Comparison of ENCODE assay signal across 13 cellular contexts in the genomic region with DNA sequence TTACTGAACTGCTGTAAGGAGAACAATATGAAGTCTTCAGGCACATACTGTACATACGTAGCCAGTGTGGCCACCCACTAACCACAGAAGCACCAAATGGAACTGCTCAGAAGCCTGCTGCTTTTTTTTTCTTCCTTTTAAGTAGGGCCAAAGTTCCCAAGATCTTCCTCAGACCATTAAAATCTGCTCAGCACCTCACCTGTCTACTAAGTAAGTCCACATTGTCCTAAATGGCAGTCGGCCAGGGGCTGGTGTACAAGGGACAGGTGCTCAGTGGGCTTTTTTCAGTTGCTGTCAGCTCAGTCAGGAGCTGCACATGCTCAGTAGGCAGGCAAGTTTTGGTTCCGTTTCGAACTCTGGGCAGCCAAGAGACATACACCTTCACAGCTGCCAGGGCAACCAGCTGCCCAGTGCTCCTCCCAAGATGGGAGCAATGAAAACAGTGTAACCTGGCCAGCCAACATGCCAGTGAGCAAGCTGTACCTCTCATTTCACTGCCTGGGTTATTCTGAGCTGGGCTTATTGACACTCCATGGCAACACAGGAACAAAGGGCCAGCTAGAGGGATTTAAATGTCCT.
DNase-seq lines count a peak whose midpoint lies in the region; ATAC-seq and TF ChIP-seq lines count a peak whose summit lies in the region.
"Had no signal": no experiment of that assay in that cellular context is flagged by ENCODE, and none has a peak within 500 bp of the region (broad histone marks: within the 10 kb centered on the region; RNA-seq: fewer than 3 reads in every experiment).

No MANE protein-coding gene starts in this region.

- no peaks in the 10 kb centered on the region for H3K27me3 Mint-ChIP-seq in activated CD8-positive, alpha-beta T cell treated with anti-CD3 and anti-CD28 coated beads, Interleukin-2, amount 10 ng/mL, durations not matched to agents 7 days and 5 days (ENCODE audit: low read depth)
- H3K27me3 Mint-ChIP-seq: activated CD4-positive, alpha-beta T cell treated with anti-CD3 and anti-CD28 coated beads, Interleukin-2, amount 10 ng/mL, durations not matched to agents 7 days and 5 days; stimulated activated naive B cell treated with anti-CD40 and anti-IgM and Interleukin-4, amounts not matched to agents 10 μg/mL and 1 μg/mL and 100 μg/mL, for 72 hours had no signal

- ATAC-seq in activated CD8-positive, alpha-beta T cell treated with anti-CD3 and anti-CD28 coated beads, Interleukin-2, amount 10 ng/mL, durations not matched to agents 7 days and 5 days: peak; percentile 69
- peak; percentile 28 for ATAC-seq in left lung
- peak; percentile 61 for ATAC-seq in stimulated activated effector memory CD8-positive, alpha-beta T cell treated with anti-CD3 and anti-CD28 coated beads, Interleukin-12 subunit alpha, Interleukin-12 subunit beta, amount 100 ng/mL, for 72 hours
- ATAC-seq: Panc1 had no signal

- CTCF ChIA-PET in activated CD8-positive, alpha-beta T cell treated with anti-CD3 and anti-CD28 coated beads, Interleukin-2, amount 10 ng/mL, durations not matched to agents 7 days and 5 days (lab: Charles Lee): interaction anchor here (1.2 to 2.0 kb wide), 3 partner anchors 10 to 217 kb away, joined by 3 to 6 read pairs (median 4); no protein-coding TSS in a partner anchor

- H3K27ac ChIP-seq in left lung (no peak overlapping the region), spleen (no peak overlapping the region)
- H3K27ac ChIP-seq: 22Rv1, cardiac muscle cell had no signal

- no peak overlapping the region for H3K4me3 Mint-ChIP-seq in activated CD8-positive, alpha-beta T cell treated with anti-CD3 and anti-CD28 coated beads, Interleukin-2, amount 10 ng/mL, durations not matched to agents 7 days and 5 days
- H3K4me3 Mint-ChIP-seq in stimulated activated effector memory CD8-positive, alpha-beta T cell treated with anti-CD3 and anti-CD28 coated beads, Interleukin-12 subunit alpha, Interleukin-12 subunit beta, amount 100 ng/mL, for 72 hours: no peak overlapping the region
- H3K4me3 Mint-ChIP-seq: activated CD4-positive, alpha-beta T cell treated with anti-CD3 and anti-CD28 coated beads, Interleukin-2, amount 10 ng/mL, durations not matched to agents 7 days and 5 days; stimulated activated naive B cell treated with anti-CD40 and anti-IgM and Interleukin-4, amounts not matched to agents 10 μg/mL and 1 μg/mL and 100 μg/mL, for 72 hours had no signal

- H3K27ac Mint-ChIP-seq in activated CD8-positive, alpha-beta T cell treated with anti-CD3 and anti-CD28 coated beads, Interleukin-2, amount 10 ng/mL, durations not matched to agents 7 days and 5 days: peak overlapping the region; percentile 21
- H3K27ac Mint-ChIP-seq in stimulated activated effector memory CD8-positive, alpha-beta T cell treated with anti-CD3 and anti-CD28 coated beads, Interleukin-12 subunit alpha, Interleukin-12 subunit beta, amount 100 ng/mL, for 72 hours: no peak overlapping the region
- H3K27ac Mint-ChIP-seq: activated CD4-positive, alpha-beta T cell treated with anti-CD3 and anti-CD28 coated beads, Interleukin-2, amount 10 ng/mL, durations not matched to agents 7 days and 5 days; stimulated activated naive B cell treated with anti-CD40 and anti-IgM and Interleukin-4, amounts not matched to agents 10 μg/mL and 1 μg/mL and 100 μg/mL, for 72 hours had no signal

- POLR2A ChIA-PET in activated CD8-positive, alpha-beta T cell treated with anti-CD3 and anti-CD28 coated beads, Interleukin-2, amount 10 ng/mL, durations not matched to agents 7 days and 5 days (lab: Charles Lee): interaction anchor here (0.6 to 0.9 kb wide), 2 partner anchors 85 to 491 kb away, joined by 3 to 4 read pairs; no protein-coding TSS in a partner anchor

- H3K36me3 ChIP-seq in left lung (no peaks in the 10 kb centered on the region), spleen (no peaks in the 10 kb centered on the region)
- H3K36me3 ChIP-seq: cardiac muscle cell had no signal

- no peaks in the 10 kb centered on the region for H3K9me3 Mint-ChIP-seq in activated CD8-positive, alpha-beta T cell treated with anti-CD3 and anti-CD28 coated beads, Interleukin-2, amount 10 ng/mL, durations not matched to agents 7 days and 5 days (ENCODE audit: insufficient read depth)
- no peaks in the 10 kb centered on the region for H3K9me3 Mint-ChIP-seq in stimulated activated effector memory CD8-positive, alpha-beta T cell treated with anti-CD3 and anti-CD28 coated beads, Interleukin-12 subunit alpha, Interleukin-12 subunit beta, amount 100 ng/mL, for 72 hours
- H3K9me3 Mint-ChIP-seq: activated CD4-positive, alpha-beta T cell treated with anti-CD3 and anti-CD28 coated beads, Interleukin-2, amount 10 ng/mL, durations not matched to agents 7 days and 5 days; stimulated activated naive B cell treated with anti-CD40 and anti-IgM and Interleukin-4, amounts not matched to agents 10 μg/mL and 1 μg/mL and 100 μg/mL, for 72 hours had no signal

- H3K36me3 Mint-ChIP-seq in activated CD8-positive, alpha-beta T cell treated with anti-CD3 and anti-CD28 coated beads, Interleukin-2, amount 10 ng/mL, durations not matched to agents 7 days and 5 days (ENCODE audit: low read depth): no peaks in the 10 kb centered on the region
- H3K36me3 Mint-ChIP-seq in stimulated activated effector memory CD8-positive, alpha-beta T cell treated with anti-CD3 and anti-CD28 coated beads, Interleukin-12 subunit alpha, Interleukin-12 subunit beta, amount 100 ng/mL, for 72 hours: no peaks in the 10 kb centered on the region

- no peak for TF ChIP-seq POLR2A in spleen (IDR thresholded peaks at IDR 0.05)

- H3K4me1 Mint-ChIP-seq in activated CD8-positive, alpha-beta T cell treated with anti-CD3 and anti-CD28 coated beads, Interleukin-2, amount 10 ng/mL, durations not matched to agents 7 days and 5 days (ENCODE audit: low read depth): peaks cover 15% of the 10 kb centered on the region
- no peaks in the 10 kb centered on the region for H3K4me1 Mint-ChIP-seq in stimulated activated effector memory CD8-positive, alpha-beta T cell treated with anti-CD3 and anti-CD28 coated beads, Interleukin-12 subunit alpha, Interleukin-12 subunit beta, amount 100 ng/mL, for 72 hours

- H3K4me1 ChIP-seq in left lung: peaks cover 11 to 27% of the 10 kb centered on the region in 2 donors
- H3K4me1 ChIP-seq in spleen: peaks cover 0 to 7% (median 0%) of the 10 kb centered on the region in 6 donors

- intact Hi-C loops in left lung (cut with DNase I): loop anchor here in 1 of 2 donors (10.0 kb wide), 1 partner anchor 85 kb away; the partner anchor contains the start of gene ACVR1
- intact Hi-C loops in spleen (cut with DNase I; ENCODE audit: low total_unique reads): no loop called here

- 74 to 81% (median 80%) methylated on average over 4 of the region's 4 CpGs for WGBS in spleen, 5 donors

- H3K4me3 ChIP-seq in left lung (no peak overlapping the region), spleen (no peak overlapping the region)
- H3K4me3 ChIP-seq: cardiac muscle cell had no signal

- peak; percentile 31 for DNase-seq in DMS53 (lab: John Stamatoyannopoulos, UW)
- DNase-seq in DMS53 treated with DMSO at 0.1 percent for 48 hours (lab: John Stamatoyannopoulos, UW; ENCODE audit: unreplicated experiment): no peak
- peak; percentile 41 for DNase-seq in activated CD8-positive, alpha-beta T cell treated with anti-CD3 and anti-CD28 coated beads, Interleukin-2, amount 10 ng/mL, durations not matched to agents 7 days and 5 days
- DNase-seq in left lung: no peak
- DNase-seq in stimulated activated effector memory CD8-positive, alpha-beta T cell treated with anti-CD3 and anti-CD28 coated beads, Interleukin-12 subunit alpha, Interleukin-12 subunit beta, amount 100 ng/mL, for 72 hours (ENCODE audit: low spot score in 2 of 2): no peak
- DNase-seq in T1000 (lab: John Stamatoyannopoulos, UW): no peak
- no peak for DNase-seq in NK-92 treated with Interleukin-12 subunit alpha and Interleukin-12 subunit beta, amount 100 ng/mL, for 24 hours (lab: John Stamatoyannopoulos, UW)
- no peak for DNase-seq in spleen
- DNase-seq: activated CD4-positive, alpha-beta T cell treated with anti-CD3 and anti-CD28 coated beads, Interleukin-2, amount 10 ng/mL, durations not matched to agents 7 days and 5 days; stimulated activated naive B cell treated with anti-CD40 and anti-IgM and Interleukin-4, amounts not matched to agents 10 μg/mL and 1 μg/mL and 100 μg/mL, for 72 hours had no signal

- H3K27me3 ChIP-seq in left lung (no peaks in the 10 kb centered on the region), spleen (replicated peaks in 1 of 7) (no peaks in the 10 kb centered on the region)
- H3K27me3 ChIP-seq: cardiac muscle cell had no signal

- TF ChIP-seq CTCF in left lung (IDR thresholded peaks at IDR 0.05): no peak
- no peak for TF ChIP-seq CTCF in spleen (IDR thresholded peaks at IDR 0.05 in 8 of 11, conservative IDR thresholded peaks at IDR 0.05 in 3 of 11)

- H3K9me3 ChIP-seq in left lung (no peaks in the 10 kb centered on the region), spleen (no peaks in the 10 kb centered on the region)

Comparison
In these comparisons a context has a peak if more than half of its experiments do, and no peak if none do; other contexts are left out.
1. DNase-seq: peak in DMS53 (single experiment) and activated CD8-positive, alpha-beta T cell treated with anti-CD3 and anti-CD28 coated beads, Interleukin-2, amount 10 ng/mL, durations not matched to agents 7 days and 5 days (single experiment); none in DMS53 treated with DMSO at 0.1 percent for 48 hours (single experiment), left lung (0 of 2), stimulated activated effector memory CD8-positive, alpha-beta T cell treated with anti-CD3 and anti-CD28 coated beads, Interleukin-12 subunit alpha, Interleukin-12 subunit beta, amount 100 ng/mL, for 72 hours (0 of 2), T1000 (single experiment), NK-92 treated with Interleukin-12 subunit alpha and Interleukin-12 subunit beta, amount 100 ng/mL, for 24 hours (single experiment) and spleen (single experiment).
2. Peak in every context shown above with its lines, with median percentiles within 50 percentile points of each other: ATAC-seq.